1 cellular context compared by ENCODE assay signal in the genomic region with DNA sequence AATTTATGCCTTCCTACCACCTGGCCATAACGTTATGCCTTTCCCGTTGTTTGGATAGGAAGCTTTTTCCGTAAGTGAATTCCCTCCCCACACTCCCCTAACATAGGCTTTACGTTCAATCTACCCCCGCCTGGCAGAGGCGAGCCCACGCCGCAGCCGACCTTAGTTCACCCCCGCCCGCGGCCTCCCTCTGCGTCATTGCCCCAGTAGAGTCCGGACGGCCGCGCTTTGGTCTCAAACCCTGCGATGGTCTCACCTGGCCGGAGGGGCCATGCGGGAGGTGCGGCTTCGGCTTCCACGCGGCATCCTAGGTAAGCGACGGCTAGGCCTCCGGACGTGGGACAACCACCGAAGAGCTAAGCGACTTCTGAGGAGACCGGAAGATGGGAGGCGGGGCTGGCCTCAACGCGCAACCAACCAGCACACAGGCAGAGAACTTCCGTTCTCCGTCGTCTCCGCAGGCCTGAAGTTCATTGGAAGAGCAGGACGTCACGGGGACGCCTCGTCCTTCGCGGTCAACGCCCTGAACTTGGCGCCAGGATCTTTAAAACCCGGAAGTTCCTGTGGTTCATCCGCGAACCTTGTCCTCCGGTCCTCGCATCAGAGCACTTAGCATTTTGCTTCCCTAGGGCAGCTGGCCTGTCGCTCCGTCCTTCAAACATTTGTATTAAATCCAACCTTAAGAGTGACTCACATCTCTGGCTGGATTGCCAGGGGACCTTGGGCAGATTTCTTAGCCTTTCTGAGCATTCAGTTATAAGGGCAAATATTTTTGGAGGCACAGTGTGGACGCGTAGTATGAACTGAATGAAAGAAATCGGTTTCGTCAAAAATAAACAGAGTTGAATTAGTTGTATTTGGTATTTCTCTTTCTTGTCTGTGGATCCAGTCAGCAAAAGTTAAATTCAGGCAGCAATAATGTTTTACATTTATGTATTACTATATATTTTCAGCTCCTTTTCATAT.
TF ChIP-seq lines count a peak whose summit lies in the region.

A gene with protein sequence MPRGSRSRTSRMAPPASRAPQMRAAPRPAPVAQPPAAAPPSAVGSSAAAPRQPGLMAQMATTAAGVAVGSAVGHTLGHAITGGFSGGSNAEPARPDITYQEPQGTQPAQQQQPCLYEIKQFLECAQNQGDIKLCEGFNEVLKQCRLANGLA (minus strand): TSS at position 369 of the 966 bp plus-strand sequence. CDS start 63 bp downstream, at position 306.

TF ChIP-seq in K562, 482 proteins besides CTCF, POLR2A, EP300 and RAD21 (continued from another document and continues in another):
- TF ChIP-seq, protein P1, sequence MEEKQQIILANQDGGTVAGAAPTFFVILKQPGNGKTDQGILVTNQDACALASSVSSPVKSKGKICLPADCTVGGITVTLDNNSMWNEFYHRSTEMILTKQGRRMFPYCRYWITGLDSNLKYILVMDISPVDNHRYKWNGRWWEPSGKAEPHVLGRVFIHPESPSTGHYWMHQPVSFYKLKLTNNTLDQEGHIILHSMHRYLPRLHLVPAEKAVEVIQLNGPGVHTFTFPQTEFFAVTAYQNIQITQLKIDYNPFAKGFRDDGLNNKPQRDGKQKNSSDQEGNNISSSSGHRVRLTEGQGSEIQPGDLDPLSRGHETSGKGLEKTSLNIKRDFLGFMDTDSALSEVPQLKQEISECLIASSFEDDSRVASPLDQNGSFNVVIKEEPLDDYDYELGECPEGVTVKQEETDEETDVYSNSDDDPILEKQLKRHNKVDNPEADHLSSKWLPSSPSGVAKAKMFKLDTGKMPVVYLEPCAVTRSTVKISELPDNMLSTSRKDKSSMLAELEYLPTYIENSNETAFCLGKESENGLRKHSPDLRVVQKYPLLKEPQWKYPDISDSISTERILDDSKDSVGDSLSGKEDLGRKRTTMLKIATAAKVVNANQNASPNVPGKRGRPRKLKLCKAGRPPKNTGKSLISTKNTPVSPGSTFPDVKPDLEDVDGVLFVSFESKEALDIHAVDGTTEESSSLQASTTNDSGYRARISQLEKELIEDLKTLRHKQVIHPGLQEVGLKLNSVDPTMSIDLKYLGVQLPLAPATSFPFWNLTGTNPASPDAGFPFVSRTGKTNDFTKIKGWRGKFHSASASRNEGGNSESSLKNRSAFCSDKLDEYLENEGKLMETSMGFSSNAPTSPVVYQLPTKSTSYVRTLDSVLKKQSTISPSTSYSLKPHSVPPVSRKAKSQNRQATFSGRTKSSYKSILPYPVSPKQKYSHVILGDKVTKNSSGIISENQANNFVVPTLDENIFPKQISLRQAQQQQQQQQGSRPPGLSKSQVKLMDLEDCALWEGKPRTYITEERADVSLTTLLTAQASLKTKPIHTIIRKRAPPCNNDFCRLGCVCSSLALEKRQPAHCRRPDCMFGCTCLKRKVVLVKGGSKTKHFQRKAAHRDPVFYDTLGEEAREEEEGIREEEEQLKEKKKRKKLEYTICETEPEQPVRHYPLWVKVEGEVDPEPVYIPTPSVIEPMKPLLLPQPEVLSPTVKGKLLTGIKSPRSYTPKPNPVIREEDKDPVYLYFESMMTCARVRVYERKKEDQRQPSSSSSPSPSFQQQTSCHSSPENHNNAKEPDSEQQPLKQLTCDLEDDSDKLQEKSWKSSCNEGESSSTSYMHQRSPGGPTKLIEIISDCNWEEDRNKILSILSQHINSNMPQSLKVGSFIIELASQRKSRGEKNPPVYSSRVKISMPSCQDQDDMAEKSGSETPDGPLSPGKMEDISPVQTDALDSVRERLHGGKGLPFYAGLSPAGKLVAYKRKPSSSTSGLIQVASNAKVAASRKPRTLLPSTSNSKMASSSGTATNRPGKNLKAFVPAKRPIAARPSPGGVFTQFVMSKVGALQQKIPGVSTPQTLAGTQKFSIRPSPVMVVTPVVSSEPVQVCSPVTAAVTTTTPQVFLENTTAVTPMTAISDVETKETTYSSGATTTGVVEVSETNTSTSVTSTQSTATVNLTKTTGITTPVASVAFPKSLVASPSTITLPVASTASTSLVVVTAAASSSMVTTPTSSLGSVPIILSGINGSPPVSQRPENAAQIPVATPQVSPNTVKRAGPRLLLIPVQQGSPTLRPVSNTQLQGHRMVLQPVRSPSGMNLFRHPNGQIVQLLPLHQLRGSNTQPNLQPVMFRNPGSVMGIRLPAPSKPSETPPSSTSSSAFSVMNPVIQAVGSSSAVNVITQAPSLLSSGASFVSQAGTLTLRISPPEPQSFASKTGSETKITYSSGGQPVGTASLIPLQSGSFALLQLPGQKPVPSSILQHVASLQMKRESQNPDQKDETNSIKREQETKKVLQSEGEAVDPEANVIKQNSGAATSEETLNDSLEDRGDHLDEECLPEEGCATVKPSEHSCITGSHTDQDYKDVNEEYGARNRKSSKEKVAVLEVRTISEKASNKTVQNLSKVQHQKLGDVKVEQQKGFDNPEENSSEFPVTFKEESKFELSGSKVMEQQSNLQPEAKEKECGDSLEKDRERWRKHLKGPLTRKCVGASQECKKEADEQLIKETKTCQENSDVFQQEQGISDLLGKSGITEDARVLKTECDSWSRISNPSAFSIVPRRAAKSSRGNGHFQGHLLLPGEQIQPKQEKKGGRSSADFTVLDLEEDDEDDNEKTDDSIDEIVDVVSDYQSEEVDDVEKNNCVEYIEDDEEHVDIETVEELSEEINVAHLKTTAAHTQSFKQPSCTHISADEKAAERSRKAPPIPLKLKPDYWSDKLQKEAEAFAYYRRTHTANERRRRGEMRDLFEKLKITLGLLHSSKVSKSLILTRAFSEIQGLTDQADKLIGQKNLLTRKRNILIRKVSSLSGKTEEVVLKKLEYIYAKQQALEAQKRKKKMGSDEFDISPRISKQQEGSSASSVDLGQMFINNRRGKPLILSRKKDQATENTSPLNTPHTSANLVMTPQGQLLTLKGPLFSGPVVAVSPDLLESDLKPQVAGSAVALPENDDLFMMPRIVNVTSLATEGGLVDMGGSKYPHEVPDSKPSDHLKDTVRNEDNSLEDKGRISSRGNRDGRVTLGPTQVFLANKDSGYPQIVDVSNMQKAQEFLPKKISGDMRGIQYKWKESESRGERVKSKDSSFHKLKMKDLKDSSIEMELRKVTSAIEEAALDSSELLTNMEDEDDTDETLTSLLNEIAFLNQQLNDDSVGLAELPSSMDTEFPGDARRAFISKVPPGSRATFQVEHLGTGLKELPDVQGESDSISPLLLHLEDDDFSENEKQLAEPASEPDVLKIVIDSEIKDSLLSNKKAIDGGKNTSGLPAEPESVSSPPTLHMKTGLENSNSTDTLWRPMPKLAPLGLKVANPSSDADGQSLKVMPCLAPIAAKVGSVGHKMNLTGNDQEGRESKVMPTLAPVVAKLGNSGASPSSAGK (IDR thresholded peaks at IDR 0.05): peak; percentile 80
- TF ChIP-seq, protein P2, sequence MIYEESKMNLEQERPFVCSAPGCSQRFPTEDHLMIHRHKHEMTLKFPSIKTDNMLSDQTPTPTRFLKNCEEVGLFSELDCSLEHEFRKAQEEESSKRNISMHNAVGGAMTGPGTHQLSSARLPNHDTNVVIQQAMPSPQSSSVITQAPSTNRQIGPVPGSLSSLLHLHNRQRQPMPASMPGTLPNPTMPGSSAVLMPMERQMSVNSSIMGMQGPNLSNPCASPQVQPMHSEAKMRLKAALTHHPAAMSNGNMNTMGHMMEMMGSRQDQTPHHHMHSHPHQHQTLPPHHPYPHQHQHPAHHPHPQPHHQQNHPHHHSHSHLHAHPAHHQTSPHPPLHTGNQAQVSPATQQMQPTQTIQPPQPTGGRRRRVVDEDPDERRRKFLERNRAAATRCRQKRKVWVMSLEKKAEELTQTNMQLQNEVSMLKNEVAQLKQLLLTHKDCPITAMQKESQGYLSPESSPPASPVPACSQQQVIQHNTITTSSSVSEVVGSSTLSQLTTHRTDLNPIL (CRISPR knock-in tag; IDR thresholded peaks at IDR 0.05): 0 out of 2 replicates have a peak, but pooled peaks have one; percentile 8
- TF ChIP-seq NR1H2 (CRISPR knock-in tag; IDR thresholded peaks at IDR 0.05): no peak
- TF ChIP-seq, protein P3, sequence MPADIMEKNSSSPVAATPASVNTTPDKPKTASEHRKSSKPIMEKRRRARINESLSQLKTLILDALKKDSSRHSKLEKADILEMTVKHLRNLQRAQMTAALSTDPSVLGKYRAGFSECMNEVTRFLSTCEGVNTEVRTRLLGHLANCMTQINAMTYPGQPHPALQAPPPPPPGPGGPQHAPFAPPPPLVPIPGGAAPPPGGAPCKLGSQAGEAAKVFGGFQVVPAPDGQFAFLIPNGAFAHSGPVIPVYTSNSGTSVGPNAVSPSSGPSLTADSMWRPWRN (IDR thresholded peaks at IDR 0.05; ENCODE audit: low read depth): no peak
- TF ChIP-seq CCAR2 (IDR thresholded peaks at IDR 0.05; ENCODE audit: low read depth, low read length): no peak
- TF ChIP-seq ARID1B (IDR thresholded peaks at IDR 0.05): no peak
- no peak for TF ChIP-seq TSC22D4 (tag; IDR thresholded peaks at IDR 0.05)
- TF ChIP-seq, protein P4, sequence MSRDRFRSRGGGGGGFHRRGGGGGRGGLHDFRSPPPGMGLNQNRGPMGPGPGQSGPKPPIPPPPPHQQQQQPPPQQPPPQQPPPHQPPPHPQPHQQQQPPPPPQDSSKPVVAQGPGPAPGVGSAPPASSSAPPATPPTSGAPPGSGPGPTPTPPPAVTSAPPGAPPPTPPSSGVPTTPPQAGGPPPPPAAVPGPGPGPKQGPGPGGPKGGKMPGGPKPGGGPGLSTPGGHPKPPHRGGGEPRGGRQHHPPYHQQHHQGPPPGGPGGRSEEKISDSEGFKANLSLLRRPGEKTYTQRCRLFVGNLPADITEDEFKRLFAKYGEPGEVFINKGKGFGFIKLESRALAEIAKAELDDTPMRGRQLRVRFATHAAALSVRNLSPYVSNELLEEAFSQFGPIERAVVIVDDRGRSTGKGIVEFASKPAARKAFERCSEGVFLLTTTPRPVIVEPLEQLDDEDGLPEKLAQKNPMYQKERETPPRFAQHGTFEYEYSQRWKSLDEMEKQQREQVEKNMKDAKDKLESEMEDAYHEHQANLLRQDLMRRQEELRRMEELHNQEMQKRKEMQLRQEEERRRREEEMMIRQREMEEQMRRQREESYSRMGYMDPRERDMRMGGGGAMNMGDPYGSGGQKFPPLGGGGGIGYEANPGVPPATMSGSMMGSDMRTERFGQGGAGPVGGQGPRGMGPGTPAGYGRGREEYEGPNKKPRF (IDR thresholded peaks at IDR 0.05; ENCODE audit: low read depth, low read length): no peak
- TF ChIP-seq, protein P5, sequence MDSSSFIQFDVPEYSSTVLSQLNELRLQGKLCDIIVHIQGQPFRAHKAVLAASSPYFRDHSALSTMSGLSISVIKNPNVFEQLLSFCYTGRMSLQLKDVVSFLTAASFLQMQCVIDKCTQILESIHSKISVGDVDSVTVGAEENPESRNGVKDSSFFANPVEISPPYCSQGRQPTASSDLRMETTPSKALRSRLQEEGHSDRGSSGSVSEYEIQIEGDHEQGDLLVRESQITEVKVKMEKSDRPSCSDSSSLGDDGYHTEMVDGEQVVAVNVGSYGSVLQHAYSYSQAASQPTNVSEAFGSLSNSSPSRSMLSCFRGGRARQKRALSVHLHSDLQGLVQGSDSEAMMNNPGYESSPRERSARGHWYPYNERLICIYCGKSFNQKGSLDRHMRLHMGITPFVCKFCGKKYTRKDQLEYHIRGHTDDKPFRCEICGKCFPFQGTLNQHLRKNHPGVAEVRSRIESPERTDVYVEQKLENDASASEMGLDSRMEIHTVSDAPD (CRISPR knock-in tag; IDR thresholded peaks at IDR 0.05): no peak
- TF ChIP-seq, protein P6, sequence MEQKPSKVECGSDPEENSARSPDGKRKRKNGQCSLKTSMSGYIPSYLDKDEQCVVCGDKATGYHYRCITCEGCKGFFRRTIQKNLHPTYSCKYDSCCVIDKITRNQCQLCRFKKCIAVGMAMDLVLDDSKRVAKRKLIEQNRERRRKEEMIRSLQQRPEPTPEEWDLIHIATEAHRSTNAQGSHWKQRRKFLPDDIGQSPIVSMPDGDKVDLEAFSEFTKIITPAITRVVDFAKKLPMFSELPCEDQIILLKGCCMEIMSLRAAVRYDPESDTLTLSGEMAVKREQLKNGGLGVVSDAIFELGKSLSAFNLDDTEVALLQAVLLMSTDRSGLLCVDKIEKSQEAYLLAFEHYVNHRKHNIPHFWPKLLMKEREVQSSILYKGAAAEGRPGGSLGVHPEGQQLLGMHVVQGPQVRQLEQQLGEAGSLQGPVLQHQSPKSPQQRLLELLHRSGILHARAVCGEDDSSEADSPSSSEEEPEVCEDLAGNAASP (IDR thresholded peaks at IDR 0.05): no peak
- no peak for TF ChIP-seq RFX7 (CRISPR knock-in tag; IDR thresholded peaks at IDR 0.05)
- TF ChIP-seq, protein P7, sequence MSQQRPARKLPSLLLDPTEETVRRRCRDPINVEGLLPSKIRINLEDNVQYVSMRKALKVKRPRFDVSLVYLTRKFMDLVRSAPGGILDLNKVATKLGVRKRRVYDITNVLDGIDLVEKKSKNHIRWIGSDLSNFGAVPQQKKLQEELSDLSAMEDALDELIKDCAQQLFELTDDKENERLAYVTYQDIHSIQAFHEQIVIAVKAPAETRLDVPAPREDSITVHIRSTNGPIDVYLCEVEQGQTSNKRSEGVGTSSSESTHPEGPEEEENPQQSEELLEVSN (IDR thresholded peaks at IDR 0.05; ENCODE audit: borderline replicate concordance in 1 of 2, extremely low read depth in 1 of 2, insufficient read depth in 1 of 2, insufficient read length in 1 of 2, low read depth in 1 of 2, low read length in 1 of 2, poor library complexity in 1 of 2, severe bottlenecking in 1 of 2): peak; percentile 47 to 51
- no peak for TF ChIP-seq TGIF2 (CRISPR knock-in tag; IDR thresholded peaks at IDR 0.05)
- TF ChIP-seq, protein P8, sequence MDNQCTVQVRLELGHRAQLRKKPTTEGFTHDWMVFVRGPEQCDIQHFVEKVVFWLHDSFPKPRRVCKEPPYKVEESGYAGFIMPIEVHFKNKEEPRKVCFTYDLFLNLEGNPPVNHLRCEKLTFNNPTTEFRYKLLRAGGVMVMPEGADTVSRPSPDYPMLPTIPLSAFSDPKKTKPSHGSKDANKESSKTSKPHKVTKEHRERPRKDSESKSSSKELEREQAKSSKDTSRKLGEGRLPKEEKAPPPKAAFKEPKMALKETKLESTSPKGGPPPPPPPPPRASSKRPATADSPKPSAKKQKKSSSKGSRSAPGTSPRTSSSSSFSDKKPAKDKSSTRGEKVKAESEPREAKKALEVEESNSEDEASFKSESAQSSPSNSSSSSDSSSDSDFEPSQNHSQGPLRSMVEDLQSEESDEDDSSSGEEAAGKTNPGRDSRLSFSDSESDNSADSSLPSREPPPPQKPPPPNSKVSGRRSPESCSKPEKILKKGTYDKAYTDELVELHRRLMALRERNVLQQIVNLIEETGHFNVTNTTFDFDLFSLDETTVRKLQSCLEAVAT (IDR thresholded peaks at IDR 0.05): peak; percentile 39 to 71; a peak in 3 of 4 replicates
- TF ChIP-seq HNRNPUL1 (IDR thresholded peaks at IDR 0.05; ENCODE audit: low read length): no peak
- TF ChIP-seq PHF20 (IDR thresholded peaks at IDR 0.05; ENCODE audit: partially characterized antibody): peak; percentile 76
- TF ChIP-seq, protein P9, sequence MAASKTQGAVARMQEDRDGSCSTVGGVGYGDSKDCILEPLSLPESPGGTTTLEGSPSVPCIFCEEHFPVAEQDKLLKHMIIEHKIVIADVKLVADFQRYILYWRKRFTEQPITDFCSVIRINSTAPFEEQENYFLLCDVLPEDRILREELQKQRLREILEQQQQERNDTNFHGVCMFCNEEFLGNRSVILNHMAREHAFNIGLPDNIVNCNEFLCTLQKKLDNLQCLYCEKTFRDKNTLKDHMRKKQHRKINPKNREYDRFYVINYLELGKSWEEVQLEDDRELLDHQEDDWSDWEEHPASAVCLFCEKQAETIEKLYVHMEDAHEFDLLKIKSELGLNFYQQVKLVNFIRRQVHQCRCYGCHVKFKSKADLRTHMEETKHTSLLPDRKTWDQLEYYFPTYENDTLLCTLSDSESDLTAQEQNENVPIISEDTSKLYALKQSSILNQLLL (CRISPR knock-in tag; IDR thresholded peaks at IDR 0.05; ENCODE audit: borderline replicate concordance): no peak
- peak; percentile 12; the same call in 1 of the 2 replicates for TF ChIP-seq JUN (IDR thresholded peaks at IDR 0.05; ENCODE audit: borderline replicate concordance, low read depth, low read length)
- TF ChIP-seq JUN (CRISPR knock-in tag; IDR thresholded peaks at IDR 0.05; ENCODE audit: borderline replicate concordance): no peak
- TF ChIP-seq PTTG1 (tag; IDR thresholded peaks at IDR 0.05; ENCODE audit: low read depth): no peak
- no peak for TF ChIP-seq COPS2 (conservative IDR thresholded peaks at IDR 0.05)
- TF ChIP-seq MIER1 (IDR thresholded peaks at IDR 0.05; ENCODE audit: low read depth): no peak
